ENCODE assay signal across 12 cellular contexts in genomic region chr20:51531712-51532456, GRCh38. TPM values are rescaled to one million over a fixed set of nuclear protein-coding genes. Genes with fewer than 3 reads are reported as not detected.
A peak's percentile ranks its signal among the peaks of the same experiment; 100 is the strongest.
DNase-seq lines count a peak whose midpoint lies in the region; ATAC-seq and TF ChIP-seq lines count a peak whose summit lies in the region.
"Had no signal": no experiment of that assay in that cellular context is flagged by ENCODE, and none has a peak within 500 bp of the region (broad histone marks: within the 10 kb centered on the region; RNA-seq: fewer than 3 reads in every experiment).

No MANE protein-coding gene starts in this region.

- H3K36me3 Mint-ChIP-seq in activated CD4-positive, alpha-beta T cell treated with anti-CD3 and anti-CD28 coated beads, Interleukin-2, amount 10 ng/mL, durations not matched to agents 7 days and 5 days (ENCODE audit: low read depth) = peaks cover 58% of the 10 kb centered on the region
- H3K36me3 Mint-ChIP-seq in activated CD8-positive, alpha-beta T cell treated with anti-CD3 and anti-CD28 coated beads, Interleukin-2, amount 10 ng/mL, durations not matched to agents 7 days and 5 days (ENCODE audit: low read depth) = peaks cover 54% of the 10 kb centered on the region

- H3K4me1 ChIP-seq in gastroesophageal sphincter = peaks cover 0 to 45% (median 0%) of the 10 kb centered on the region in 3 donors

- no peak for DNase-seq in activated CD4-positive, alpha-beta T cell treated with anti-CD3 and anti-CD28 coated beads, Interleukin-2, amount 10 ng/mL, durations not matched to agents 7 days and 5 days
- DNase-seq in activated CD4-positive, alpha-beta T cell treated with anti-CD3 and anti-CD28 coated beads for 1 hour = no peak
- no peak for DNase-seq in activated CD8-positive, alpha-beta T cell treated with anti-CD3 and anti-CD28 coated beads, Interleukin-2, amount 10 ng/mL, durations not matched to agents 7 days and 5 days
- DNase-seq in stimulated activated naive CD8-positive, alpha-beta T cell treated with anti-CD3 and anti-CD28 coated beads, Interleukin-15, amount 100 ng/mL, for 72 hours = no peak
- DNase-seq: DND-41, NCI-H1694 treated with DMSO at 0.1 percent for 48 hours, OCI-M1 had no signal

- H3K9me3 Mint-ChIP-seq in activated CD4-positive, alpha-beta T cell treated with anti-CD3 and anti-CD28 coated beads, Interleukin-2, amount 10 ng/mL, durations not matched to agents 7 days and 5 days = no peaks in the 10 kb centered on the region
- H3K9me3 Mint-ChIP-seq in activated CD8-positive, alpha-beta T cell treated with anti-CD3 and anti-CD28 coated beads, Interleukin-2, amount 10 ng/mL, durations not matched to agents 7 days and 5 days (ENCODE audit: insufficient read depth) = no peaks in the 10 kb centered on the region
- no peaks in the 10 kb centered on the region for H3K9me3 Mint-ChIP-seq in stimulated activated naive CD8-positive, alpha-beta T cell treated with anti-CD3 and anti-CD28 coated beads, Interleukin-15, amount 100 ng/mL, for 72 hours

- no peak for ATAC-seq in activated CD8-positive, alpha-beta T cell treated with anti-CD3 and anti-CD28 coated beads, Interleukin-2, amount 10 ng/mL, durations not matched to agents 7 days and 5 days
- no peak for ATAC-seq in gastroesophageal sphincter
- ATAC-seq in stimulated activated naive CD8-positive, alpha-beta T cell treated with anti-CD3 and anti-CD28 coated beads, Interleukin-15, amount 100 ng/mL, for 72 hours = no peak
- no peak for ATAC-seq in HG03196 (IDR thresholded peaks at IDR 0.05; ENCODE audit: unreplicated experiment)
- no peak for ATAC-seq in HG03565 (IDR thresholded peaks at IDR 0.05; ENCODE audit: unreplicated experiment)
- no peak for ATAC-seq in GM18870 (IDR thresholded peaks at IDR 0.05; ENCODE audit: unreplicated experiment)

- no peaks in the 10 kb centered on the region for H3K27me3 ChIP-seq in gastroesophageal sphincter
- H3K27me3 ChIP-seq: upper lobe of left lung had no signal

- H3K27ac Mint-ChIP-seq in activated CD4-positive, alpha-beta T cell treated with anti-CD3 and anti-CD28 coated beads, Interleukin-2, amount 10 ng/mL, durations not matched to agents 7 days and 5 days = peak overlapping the region; percentile 86
- peak overlapping the region; percentile 88 for H3K27ac Mint-ChIP-seq in activated CD8-positive, alpha-beta T cell treated with anti-CD3 and anti-CD28 coated beads, Interleukin-2, amount 10 ng/mL, durations not matched to agents 7 days and 5 days
- peak overlapping the region; percentile 92 to 99 for H3K27ac Mint-ChIP-seq in stimulated activated naive CD8-positive, alpha-beta T cell treated with anti-CD3 and anti-CD28 coated beads, Interleukin-15, amount 100 ng/mL, for 72 hours

- no peaks in the 10 kb centered on the region for H3K9me3 ChIP-seq in gastroesophageal sphincter
- H3K9me3 ChIP-seq: upper lobe of left lung had no signal

- H3K4me3 Mint-ChIP-seq in activated CD4-positive, alpha-beta T cell treated with anti-CD3 and anti-CD28 coated beads, Interleukin-2, amount 10 ng/mL, durations not matched to agents 7 days and 5 days = no peak overlapping the region
- H3K4me3 Mint-ChIP-seq in activated CD8-positive, alpha-beta T cell treated with anti-CD3 and anti-CD28 coated beads, Interleukin-2, amount 10 ng/mL, durations not matched to agents 7 days and 5 days = no peak overlapping the region
- peak overlapping the region; percentile 85 to 91 for H3K4me3 Mint-ChIP-seq in stimulated activated naive CD8-positive, alpha-beta T cell treated with anti-CD3 and anti-CD28 coated beads, Interleukin-15, amount 100 ng/mL, for 72 hours

- peak overlapping the region in 1 of 2 donors; percentile 2 for H3K4me3 ChIP-seq in gastroesophageal sphincter
- H3K4me3 ChIP-seq: upper lobe of left lung had no signal

- H3K27ac ChIP-seq in gastroesophageal sphincter = peak overlapping the region in 3 of 4 donors; percentile 53 to 69 (median 67)

- no peaks in the 10 kb centered on the region for H3K27me3 Mint-ChIP-seq in activated CD4-positive, alpha-beta T cell treated with anti-CD3 and anti-CD28 coated beads, Interleukin-2, amount 10 ng/mL, durations not matched to agents 7 days and 5 days
- no peaks in the 10 kb centered on the region for H3K27me3 Mint-ChIP-seq in activated CD8-positive, alpha-beta T cell treated with anti-CD3 and anti-CD28 coated beads, Interleukin-2, amount 10 ng/mL, durations not matched to agents 7 days and 5 days (ENCODE audit: low read depth)
- H3K27me3 Mint-ChIP-seq in stimulated activated naive CD8-positive, alpha-beta T cell treated with anti-CD3 and anti-CD28 coated beads, Interleukin-15, amount 100 ng/mL, for 72 hours = no peaks in the 10 kb centered on the region

- H3K36me3 ChIP-seq in gastroesophageal sphincter = no peaks in the 10 kb centered on the region
- H3K36me3 ChIP-seq: upper lobe of left lung had no signal

- 83 to 88% methylated on average over 10 of the region's 12 CpGs for WGBS in gastroesophageal sphincter (ENCODE audit: low coverage in 1 of 2), 2 donors

- no peak for TF ChIP-seq CTCF in gastroesophageal sphincter (IDR thresholded peaks at IDR 0.05)

- peaks cover 94% of the 10 kb centered on the region for H3K4me1 Mint-ChIP-seq in activated CD4-positive, alpha-beta T cell treated with anti-CD3 and anti-CD28 coated beads, Interleukin-2, amount 10 ng/mL, durations not matched to agents 7 days and 5 days
- H3K4me1 Mint-ChIP-seq in activated CD8-positive, alpha-beta T cell treated with anti-CD3 and anti-CD28 coated beads, Interleukin-2, amount 10 ng/mL, durations not matched to agents 7 days and 5 days (ENCODE audit: low read depth) = peaks cover 93% of the 10 kb centered on the region
- peaks cover 98% of the 10 kb centered on the region for H3K4me1 Mint-ChIP-seq in stimulated activated naive CD8-positive, alpha-beta T cell treated with anti-CD3 and anti-CD28 coated beads, Interleukin-15, amount 100 ng/mL, for 72 hours

- POLR2A ChIA-PET in activated CD4-positive, alpha-beta T cell treated with anti-CD3 and anti-CD28 coated beads, Interleukin-2, amount 10 ng/mL, durations not matched to agents 7 days and 5 days (lab: Charles Lee) = no interaction called here
- POLR2A ChIA-PET in activated CD8-positive, alpha-beta T cell treated with anti-CD3 and anti-CD28 coated beads, Interleukin-2, amount 10 ng/mL, durations not matched to agents 7 days and 5 days (lab: Charles Lee) = interaction anchor here (0.9 to 3.2 kb wide), 2 partner anchors 10 to 127 kb away, joined by 3 to 21 read pairs; partner anchors contain the start of gene NFATC2

- CTCF ChIA-PET in activated CD4-positive, alpha-beta T cell treated with anti-CD3 and anti-CD28 coated beads, Interleukin-2, amount 10 ng/mL, durations not matched to agents 7 days and 5 days (lab: Charles Lee) = interaction anchor here (1.0 to 1.7 kb wide), 3 partner anchors 9 to 27 kb away, joined by 3 to 5 read pairs (median 4); no protein-coding TSS in a partner anchor
- CTCF ChIA-PET in activated CD8-positive, alpha-beta T cell treated with anti-CD3 and anti-CD28 coated beads, Interleukin-2, amount 10 ng/mL, durations not matched to agents 7 days and 5 days (lab: Charles Lee) = interaction anchor here (3.2 kb wide), 1 partner anchor 9 kb away, joined by 14 read pairs; the partner anchor contains the start of gene NFATC2

- no peak for TF ChIP-seq EP300 in gastroesophageal sphincter (IDR thresholded peaks at IDR 0.05)

- no peak for TF ChIP-seq POLR2A in gastroesophageal sphincter (IDR thresholded peaks at IDR 0.05)

RNA-seq across cellular contexts. Expression of gene NFATC2, which starts 10.6 kb away (rescaled TPM):
- 10 to 100 TPM; 62.0 to 68.8 TPM for total RNA-seq in activated CD4-positive, alpha-beta T cell treated with anti-CD3 and anti-CD28 coated beads, Interleukin-2, amount 10 ng/mL, durations not matched to agents 7 days and 5 days
- 10 to 100 TPM; 53.5 to 55.8 TPM for total RNA-seq in activated CD8-positive, alpha-beta T cell treated with anti-CD3 and anti-CD28 coated beads, Interleukin-2, amount 10 ng/mL, durations not matched to agents 7 days and 5 days
- total RNA-seq in gastroesophageal sphincter = 10 to 100 TPM in 2 of 4 donors, 1 to 10 TPM in 2; 4.4 to 20.2 (median 9.0) TPM

Comparison
In these comparisons a context has a peak if more than half of its experiments do, and no peak if none do; other contexts are left out.
1. H3K4me3 Mint-ChIP-seq: peak in stimulated activated naive CD8-positive, alpha-beta T cell treated with anti-CD3 and anti-CD28 coated beads, Interleukin-15, amount 100 ng/mL, for 72 hours (2 of 2); none in activated CD4-positive, alpha-beta T cell treated with anti-CD3 and anti-CD28 coated beads, Interleukin-2, amount 10 ng/mL, durations not matched to agents 7 days and 5 days (single experiment) and activated CD8-positive, alpha-beta T cell treated with anti-CD3 and anti-CD28 coated beads, Interleukin-2, amount 10 ng/mL, durations not matched to agents 7 days and 5 days (single experiment).
2. Peak in every context shown above with its lines, with median percentiles within 50 percentile points of each other: H3K27ac Mint-ChIP-seq.